1 cellular context compared by ENCODE assay signal in the genomic region with DNA sequence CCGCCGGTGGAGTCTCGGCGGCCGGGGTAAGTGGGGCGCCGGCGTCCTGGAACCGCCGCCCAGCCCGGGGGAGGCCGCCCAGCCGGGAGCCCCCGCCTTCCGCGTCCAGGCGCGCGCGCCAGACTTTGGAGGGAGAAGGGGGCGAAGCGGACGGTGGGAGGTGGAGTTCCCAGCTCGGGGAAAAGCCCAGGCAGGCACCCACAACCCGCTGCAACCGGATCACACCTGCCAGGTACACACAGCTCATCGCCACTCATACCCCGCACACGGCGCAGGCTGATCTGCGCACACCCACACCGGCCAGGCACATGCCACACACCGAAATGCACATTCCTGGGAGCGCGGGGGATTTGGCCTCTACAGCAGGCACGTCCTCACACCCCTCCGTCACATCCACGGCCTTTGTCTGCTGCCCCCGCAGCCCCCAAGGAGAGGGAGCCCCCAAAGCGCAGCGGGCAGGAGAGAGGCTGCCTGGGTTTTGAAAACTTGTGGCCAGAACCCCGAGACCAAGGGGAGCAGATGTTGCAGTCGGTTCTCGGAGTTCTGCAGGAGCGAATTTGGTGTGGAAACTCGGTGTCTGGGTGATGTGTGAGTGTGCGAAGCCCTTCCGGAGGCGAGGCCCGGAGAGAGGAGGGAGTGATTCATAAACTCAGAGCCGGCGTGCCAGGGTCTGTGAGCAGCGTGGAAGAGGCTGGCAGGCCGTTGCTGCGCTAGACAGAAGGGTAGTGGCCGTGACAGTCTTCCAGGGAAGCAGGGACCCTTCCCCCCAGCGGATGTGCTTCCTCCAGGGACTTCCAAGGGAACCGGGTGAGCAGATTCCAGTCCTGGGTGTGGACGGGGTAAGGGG.
TF ChIP-seq lines count a peak whose summit lies in the region.

No MANE protein-coding gene starts in this region.

TF ChIP-seq in HEK293, 187 proteins besides CTCF, POLR2A, EP300 and RAD21 (continued from another document and continues in another):
- TF ChIP-seq, protein P1, sequence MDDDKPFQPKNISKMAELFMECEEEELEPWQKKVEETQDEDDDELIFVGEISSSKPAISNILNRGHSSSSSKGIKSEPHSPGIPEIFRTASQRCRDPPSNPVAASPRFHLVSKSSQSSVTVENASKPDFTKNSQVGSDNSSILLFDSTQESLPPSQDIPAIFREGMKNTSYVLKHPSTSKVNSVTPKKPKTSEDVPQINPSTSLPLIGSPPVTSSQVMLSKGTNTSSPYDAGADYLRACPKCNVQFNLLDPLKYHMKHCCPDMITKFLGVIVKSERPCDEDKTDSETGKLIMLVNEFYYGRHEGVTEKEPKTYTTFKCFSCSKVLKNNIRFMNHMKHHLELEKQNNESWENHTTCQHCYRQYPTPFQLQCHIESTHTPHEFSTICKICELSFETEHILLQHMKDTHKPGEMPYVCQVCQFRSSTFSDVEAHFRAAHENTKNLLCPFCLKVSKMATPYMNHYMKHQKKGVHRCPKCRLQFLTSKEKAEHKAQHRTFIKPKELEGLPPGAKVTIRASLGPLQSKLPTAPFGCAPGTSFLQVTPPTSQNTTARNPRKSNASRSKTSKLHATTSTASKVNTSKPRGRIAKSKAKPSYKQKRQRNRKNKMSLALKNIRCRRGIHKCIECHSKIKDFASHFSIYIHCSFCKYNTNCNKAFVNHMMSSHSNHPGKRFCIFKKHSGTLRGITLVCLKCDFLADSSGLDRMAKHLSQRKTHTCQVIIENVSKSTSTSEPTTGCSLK (tag by site-specific recombination; IDR thresholded peaks at IDR 0.05), result no peak
- no peak for TF ChIP-seq ZNF133 (tag by site-specific recombination; IDR thresholded peaks at IDR 0.05)
- TF ChIP-seq, protein P2, sequence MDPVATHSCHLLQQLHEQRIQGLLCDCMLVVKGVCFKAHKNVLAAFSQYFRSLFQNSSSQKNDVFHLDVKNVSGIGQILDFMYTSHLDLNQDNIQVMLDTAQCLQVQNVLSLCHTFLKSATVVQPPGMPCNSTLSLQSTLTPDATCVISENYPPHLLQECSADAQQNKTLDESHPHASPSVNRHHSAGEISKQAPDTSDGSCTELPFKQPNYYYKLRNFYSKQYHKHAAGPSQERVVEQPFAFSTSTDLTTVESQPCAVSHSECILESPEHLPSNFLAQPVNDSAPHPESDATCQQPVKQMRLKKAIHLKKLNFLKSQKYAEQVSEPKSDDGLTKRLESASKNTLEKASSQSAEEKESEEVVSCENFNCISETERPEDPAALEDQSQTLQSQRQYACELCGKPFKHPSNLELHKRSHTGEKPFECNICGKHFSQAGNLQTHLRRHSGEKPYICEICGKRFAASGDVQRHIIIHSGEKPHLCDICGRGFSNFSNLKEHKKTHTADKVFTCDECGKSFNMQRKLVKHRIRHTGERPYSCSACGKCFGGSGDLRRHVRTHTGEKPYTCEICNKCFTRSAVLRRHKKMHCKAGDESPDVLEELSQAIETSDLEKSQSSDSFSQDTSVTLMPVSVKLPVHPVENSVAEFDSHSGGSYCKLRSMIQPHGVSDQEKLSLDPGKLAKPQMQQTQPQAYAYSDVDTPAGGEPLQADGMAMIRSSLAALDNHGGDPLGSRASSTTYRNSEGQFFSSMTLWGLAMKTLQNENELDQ (tag by site-specific recombination; IDR thresholded peaks at IDR 0.05; ENCODE audit: low read depth), result no peak
- no peak for TF ChIP-seq ZNF514 (tag by site-specific recombination; IDR thresholded peaks at IDR 0.05)
- TF ChIP-seq IKZF3 (tag by site-specific recombination; IDR thresholded peaks at IDR 0.05), result no peak
- no peak for TF ChIP-seq TRIM28 (IDR thresholded peaks at IDR 0.05; ENCODE audit: borderline replicate concordance, low read length)
- TF ChIP-seq, protein P3, sequence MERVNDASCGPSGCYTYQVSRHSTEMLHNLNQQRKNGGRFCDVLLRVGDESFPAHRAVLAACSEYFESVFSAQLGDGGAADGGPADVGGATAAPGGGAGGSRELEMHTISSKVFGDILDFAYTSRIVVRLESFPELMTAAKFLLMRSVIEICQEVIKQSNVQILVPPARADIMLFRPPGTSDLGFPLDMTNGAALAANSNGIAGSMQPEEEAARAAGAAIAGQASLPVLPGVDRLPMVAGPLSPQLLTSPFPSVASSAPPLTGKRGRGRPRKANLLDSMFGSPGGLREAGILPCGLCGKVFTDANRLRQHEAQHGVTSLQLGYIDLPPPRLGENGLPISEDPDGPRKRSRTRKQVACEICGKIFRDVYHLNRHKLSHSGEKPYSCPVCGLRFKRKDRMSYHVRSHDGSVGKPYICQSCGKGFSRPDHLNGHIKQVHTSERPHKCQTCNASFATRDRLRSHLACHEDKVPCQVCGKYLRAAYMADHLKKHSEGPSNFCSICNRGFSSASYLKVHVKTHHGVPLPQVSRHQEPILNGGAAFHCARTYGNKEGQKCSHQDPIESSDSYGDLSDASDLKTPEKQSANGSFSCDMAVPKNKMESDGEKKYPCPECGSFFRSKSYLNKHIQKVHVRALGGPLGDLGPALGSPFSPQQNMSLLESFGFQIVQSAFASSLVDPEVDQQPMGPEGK (tag by site-specific recombination; IDR thresholded peaks at IDR 0.05), result peak; percentile 89
- no peak for TF ChIP-seq ZNF677 (tag by site-specific recombination; IDR thresholded peaks at IDR 0.05)
- TF ChIP-seq GLI2 (tag by site-specific recombination; IDR thresholded peaks at IDR 0.05; ENCODE audit: borderline replicate concordance, low read depth), result no peak
- TF ChIP-seq REPIN1 (tag by site-specific recombination; IDR thresholded peaks at IDR 0.05; ENCODE audit: low read depth), result no peak
- TF ChIP-seq ZNF341 (tag by site-specific recombination; IDR thresholded peaks at IDR 0.05; ENCODE audit: low read depth), result peak; percentile 86
- TF ChIP-seq MZF1 (tag by site-specific recombination; IDR thresholded peaks at IDR 0.05; ENCODE audit: borderline replicate concordance), result no peak
- TF ChIP-seq, protein P4, sequence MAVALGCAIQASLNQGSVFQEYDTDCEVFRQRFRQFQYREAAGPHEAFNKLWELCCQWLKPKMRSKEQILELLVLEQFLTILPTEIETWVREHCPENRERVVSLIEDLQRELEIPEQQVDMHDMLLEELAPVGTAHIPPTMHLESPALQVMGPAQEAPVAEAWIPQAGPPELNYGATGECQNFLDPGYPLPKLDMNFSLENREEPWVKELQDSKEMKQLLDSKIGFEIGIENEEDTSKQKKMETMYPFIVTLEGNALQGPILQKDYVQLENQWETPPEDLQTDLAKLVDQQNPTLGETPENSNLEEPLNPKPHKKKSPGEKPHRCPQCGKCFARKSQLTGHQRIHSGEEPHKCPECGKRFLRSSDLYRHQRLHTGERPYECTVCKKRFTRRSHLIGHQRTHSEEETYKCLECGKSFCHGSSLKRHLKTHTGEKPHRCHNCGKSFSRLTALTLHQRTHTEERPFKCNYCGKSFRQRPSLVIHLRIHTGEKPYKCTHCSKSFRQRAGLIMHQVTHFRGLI (tag by site-specific recombination; IDR thresholded peaks at IDR 0.05), result peak; percentile 46; the same call in 1 of the 2 replicates
- TF ChIP-seq ZNF214 (tag by site-specific recombination; IDR thresholded peaks at IDR 0.05; ENCODE audit: borderline replicate concordance), result no peak
- TF ChIP-seq ZNF585B (tag by site-specific recombination; IDR thresholded peaks at IDR 0.05), result no peak
- TF ChIP-seq GFI1B (tag by site-specific recombination; IDR thresholded peaks at IDR 0.05), result no peak
- no peak for TF ChIP-seq YY1 (tag by site-specific recombination; IDR thresholded peaks at IDR 0.05)
- TF ChIP-seq, protein P5, sequence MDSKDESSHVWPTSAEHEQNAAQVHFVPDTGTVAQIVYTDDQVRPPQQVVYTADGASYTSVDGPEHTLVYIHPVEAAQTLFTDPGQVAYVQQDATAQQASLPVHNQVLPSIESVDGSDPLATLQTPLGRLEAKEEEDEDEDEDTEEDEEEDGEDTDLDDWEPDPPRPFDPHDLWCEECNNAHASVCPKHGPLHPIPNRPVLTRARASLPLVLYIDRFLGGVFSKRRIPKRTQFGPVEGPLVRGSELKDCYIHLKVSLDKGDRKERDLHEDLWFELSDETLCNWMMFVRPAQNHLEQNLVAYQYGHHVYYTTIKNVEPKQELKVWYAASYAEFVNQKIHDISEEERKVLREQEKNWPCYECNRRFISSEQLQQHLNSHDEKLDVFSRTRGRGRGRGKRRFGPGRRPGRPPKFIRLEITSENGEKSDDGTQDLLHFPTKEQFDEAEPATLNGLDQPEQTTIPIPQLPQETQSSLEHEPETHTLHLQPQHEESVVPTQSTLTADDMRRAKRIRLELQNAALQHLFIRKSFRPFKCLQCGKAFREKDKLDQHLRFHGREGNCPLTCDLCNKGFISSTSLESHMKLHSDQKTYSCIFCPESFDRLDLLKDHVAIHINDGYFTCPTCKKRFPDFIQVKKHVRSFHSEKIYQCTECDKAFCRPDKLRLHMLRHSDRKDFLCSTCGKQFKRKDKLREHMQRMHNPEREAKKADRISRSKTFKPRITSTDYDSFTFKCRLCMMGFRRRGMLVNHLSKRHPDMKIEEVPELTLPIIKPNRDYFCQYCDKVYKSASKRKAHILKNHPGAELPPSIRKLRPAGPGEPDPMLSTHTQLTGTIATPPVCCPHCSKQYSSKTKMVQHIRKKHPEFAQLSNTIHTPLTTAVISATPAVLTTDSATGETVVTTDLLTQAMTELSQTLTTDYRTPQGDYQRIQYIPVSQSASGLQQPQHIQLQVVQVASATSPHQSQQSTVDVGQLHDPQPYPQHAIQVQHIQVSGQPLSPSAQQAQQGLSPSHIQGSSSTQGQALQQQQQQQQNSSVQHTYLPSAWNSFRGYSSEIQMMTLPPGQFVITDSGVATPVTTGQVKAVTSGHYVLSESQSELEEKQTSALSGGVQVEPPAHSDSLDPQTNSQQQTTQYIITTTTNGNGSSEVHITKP (tag by site-specific recombination; IDR thresholded peaks at IDR 0.05), result peak; percentile 51
- TF ChIP-seq ZNF664 (tag by site-specific recombination; IDR thresholded peaks at IDR 0.05), result no peak
- no peak for TF ChIP-seq ZNF211 (tag by site-specific recombination; IDR thresholded peaks at IDR 0.05; ENCODE audit: low read depth)
- no peak for TF ChIP-seq ZNF768 (tag by site-specific recombination; IDR thresholded peaks at IDR 0.05)
- no peak for TF ChIP-seq HOXD13 (CRISPR knock-in tag; IDR thresholded peaks at IDR 0.05; ENCODE audit: borderline replicate concordance)
- TF ChIP-seq ZNF529 (tag by site-specific recombination; IDR thresholded peaks at IDR 0.05; ENCODE audit: insufficient replicate concordance), result no peak
- TF ChIP-seq, protein P6, sequence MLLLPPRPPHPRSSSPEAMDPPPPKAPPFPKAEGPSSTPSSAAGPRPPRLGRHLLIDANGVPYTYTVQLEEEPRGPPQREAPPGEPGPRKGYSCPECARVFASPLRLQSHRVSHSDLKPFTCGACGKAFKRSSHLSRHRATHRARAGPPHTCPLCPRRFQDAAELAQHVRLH (tag by site-specific recombination; IDR thresholded peaks at IDR 0.05), result 0 out of 2 replicates have a peak, but pooled peaks have one; percentile 25
- TF ChIP-seq, protein P7, sequence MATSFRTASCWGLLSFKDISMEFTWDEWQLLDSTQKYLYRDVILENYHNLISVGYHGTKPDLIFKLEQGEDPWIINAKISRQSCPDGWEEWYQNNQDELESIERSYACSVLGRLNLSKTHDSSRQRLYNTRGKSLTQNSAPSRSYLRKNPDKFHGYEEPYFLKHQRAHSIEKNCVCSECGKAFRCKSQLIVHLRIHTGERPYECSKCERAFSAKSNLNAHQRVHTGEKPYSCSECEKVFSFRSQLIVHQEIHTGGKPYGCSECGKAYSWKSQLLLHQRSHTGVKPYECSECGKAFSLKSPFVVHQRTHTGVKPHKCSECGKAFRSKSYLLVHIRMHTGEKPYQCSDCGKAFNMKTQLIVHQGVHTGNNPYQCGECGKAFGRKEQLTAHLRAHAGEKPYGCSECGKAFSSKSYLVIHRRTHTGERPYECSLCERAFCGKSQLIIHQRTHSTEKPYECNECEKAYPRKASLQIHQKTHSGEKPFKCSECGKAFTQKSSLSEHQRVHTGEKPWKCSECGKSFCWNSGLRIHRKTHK (tag by site-specific recombination; IDR thresholded peaks at IDR 0.05), result no peak
- no peak for TF ChIP-seq ZNF791 (tag by site-specific recombination; IDR thresholded peaks at IDR 0.05)
- no peak for TF ChIP-seq ZNF571 (tag by site-specific recombination; IDR thresholded peaks at IDR 0.05)
- TF ChIP-seq, protein P8, sequence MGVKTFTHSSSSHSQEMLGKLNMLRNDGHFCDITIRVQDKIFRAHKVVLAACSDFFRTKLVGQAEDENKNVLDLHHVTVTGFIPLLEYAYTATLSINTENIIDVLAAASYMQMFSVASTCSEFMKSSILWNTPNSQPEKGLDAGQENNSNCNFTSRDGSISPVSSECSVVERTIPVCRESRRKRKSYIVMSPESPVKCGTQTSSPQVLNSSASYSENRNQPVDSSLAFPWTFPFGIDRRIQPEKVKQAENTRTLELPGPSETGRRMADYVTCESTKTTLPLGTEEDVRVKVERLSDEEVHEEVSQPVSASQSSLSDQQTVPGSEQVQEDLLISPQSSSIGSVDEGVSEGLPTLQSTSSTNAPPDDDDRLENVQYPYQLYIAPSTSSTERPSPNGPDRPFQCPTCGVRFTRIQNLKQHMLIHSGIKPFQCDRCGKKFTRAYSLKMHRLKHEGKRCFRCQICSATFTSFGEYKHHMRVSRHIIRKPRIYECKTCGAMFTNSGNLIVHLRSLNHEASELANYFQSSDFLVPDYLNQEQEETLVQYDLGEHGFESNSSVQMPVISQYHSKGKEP (tag by site-specific recombination; IDR thresholded peaks at IDR 0.05), result no peak
- no peak for TF ChIP-seq ZNF654 (tag by site-specific recombination; IDR thresholded peaks at IDR 0.05; ENCODE audit: low read depth)
- TF ChIP-seq ZNF701 (tag by site-specific recombination; IDR thresholded peaks at IDR 0.05), result no peak
- TF ChIP-seq ZNF157 (tag by site-specific recombination; IDR thresholded peaks at IDR 0.05), result no peak
- no peak for TF ChIP-seq ZNF23 (tag by site-specific recombination; IDR thresholded peaks at IDR 0.05; ENCODE audit: borderline replicate concordance)
- TF ChIP-seq OVOL3 (tag by site-specific recombination; IDR thresholded peaks at IDR 0.05), result no peak
- TF ChIP-seq ZNF140 (tag by site-specific recombination; IDR thresholded peaks at IDR 0.05), result no peak
- TF ChIP-seq ZNF169 (tag by site-specific recombination; IDR thresholded peaks at IDR 0.05), result no peak
- no peak; the same call in 1 of the 2 replicates for TF ChIP-seq ZNF394 (tag by site-specific recombination; IDR thresholded peaks at IDR 0.05; ENCODE audit: borderline replicate concordance)
- no peak for TF ChIP-seq GLI4 (tag by site-specific recombination; IDR thresholded peaks at IDR 0.05)
- TF ChIP-seq, protein P9, sequence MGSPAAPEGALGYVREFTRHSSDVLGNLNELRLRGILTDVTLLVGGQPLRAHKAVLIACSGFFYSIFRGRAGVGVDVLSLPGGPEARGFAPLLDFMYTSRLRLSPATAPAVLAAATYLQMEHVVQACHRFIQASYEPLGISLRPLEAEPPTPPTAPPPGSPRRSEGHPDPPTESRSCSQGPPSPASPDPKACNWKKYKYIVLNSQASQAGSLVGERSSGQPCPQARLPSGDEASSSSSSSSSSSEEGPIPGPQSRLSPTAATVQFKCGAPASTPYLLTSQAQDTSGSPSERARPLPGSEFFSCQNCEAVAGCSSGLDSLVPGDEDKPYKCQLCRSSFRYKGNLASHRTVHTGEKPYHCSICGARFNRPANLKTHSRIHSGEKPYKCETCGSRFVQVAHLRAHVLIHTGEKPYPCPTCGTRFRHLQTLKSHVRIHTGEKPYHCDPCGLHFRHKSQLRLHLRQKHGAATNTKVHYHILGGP (tag by site-specific recombination; IDR thresholded peaks at IDR 0.05), result no peak
- no peak for TF ChIP-seq RBAK (tag by site-specific recombination; IDR thresholded peaks at IDR 0.05)
- TF ChIP-seq ZNF670 (tag by site-specific recombination; IDR thresholded peaks at IDR 0.05; ENCODE audit: low read depth), result no peak
- no peak for TF ChIP-seq ZNF624 (tag by site-specific recombination; IDR thresholded peaks at IDR 0.05)
- no peak for TF ChIP-seq ZNF184 (tag by site-specific recombination; IDR thresholded peaks at IDR 0.05)
- no peak for TF ChIP-seq ZNF223 (tag by site-specific recombination; IDR thresholded peaks at IDR 0.05)
- TF ChIP-seq ZNF521 (tag by site-specific recombination; IDR thresholded peaks at IDR 0.05), result no peak
- no peak for TF ChIP-seq ZNF433 (tag by site-specific recombination; IDR thresholded peaks at IDR 0.05; ENCODE audit: low read depth)
